12 cellular contexts compared by ENCODE assay signal in genomic region chr12:14910090-14910915, GRCh38. TPM values are rescaled to one million over a fixed set of nuclear protein-coding genes. Genes with fewer than 3 reads are reported as not detected.
DNase-seq lines count a peak whose midpoint lies in the region; ATAC-seq lines count a peak whose summit lies in the region.
"Had no signal": no experiment of that assay in that cellular context is flagged by ENCODE, and none has a peak within 500 bp of the region (broad histone marks: within the 10 kb centered on the region; RNA-seq: fewer than 3 reads in every experiment).

No MANE protein-coding gene starts in this region.

- H3K4me1 ChIP-seq in esophagus (ENCODE audit: control insufficient read depth in 2 of 2, insufficient read depth in 2 of 2, low read length in 1 of 2): peaks cover 0 to 5% of the 10 kb centered on the region in 2 donors

- peak overlapping the region; percentile 93 for H3K27ac Mint-ChIP-seq in activated CD4-positive, alpha-beta T cell treated with anti-CD3 and anti-CD28 coated beads, Interleukin-2, amount 10 ng/mL, durations not matched to agents 24 days and 14 days
- H3K27ac Mint-ChIP-seq in activated T-cell treated with anti-CD3 and anti-CD28 coated beads, Interleukin-2, amount 50 U/mL, for 24 hours: peak overlapping the region; percentile 96

- H3K4me3 Mint-ChIP-seq in activated CD4-positive, alpha-beta T cell treated with anti-CD3 and anti-CD28 coated beads, Interleukin-2, amount 10 ng/mL, durations not matched to agents 24 days and 14 days: peak overlapping the region; percentile 47
- H3K4me3 Mint-ChIP-seq in activated T-cell treated with anti-CD3 and anti-CD28 coated beads, Interleukin-2, amount 50 U/mL, for 24 hours: peak overlapping the region; percentile 55

- H3K27me3 ChIP-seq in esophagus (ENCODE audit: control insufficient read depth in 1 of 2, insufficient read depth in 2 of 2, low read length in 2 of 2): no peaks in the 10 kb centered on the region
- H3K27me3 ChIP-seq: pancreas had no signal

- no peak overlapping the region for H3K4me3 ChIP-seq in esophagus (ENCODE audit: low read depth in 1 of 2, low read length in 2 of 2)
- H3K4me3 ChIP-seq: pancreas had no signal

- peak overlapping the region; percentile 2 to 52 for H3K27ac ChIP-seq in esophagus (ENCODE audit: low read depth in 2 of 2, low read length in 1 of 2)
- H3K27ac ChIP-seq: pancreas had no signal

- no peaks in the 10 kb centered on the region for H3K9me3 ChIP-seq in esophagus (ENCODE audit: control insufficient read depth in 2 of 2, insufficient read depth in 1 of 2, low read depth in 1 of 2, low read length in 1 of 2)
- H3K9me3 ChIP-seq: pancreas had no signal

- H3K27me3 Mint-ChIP-seq in activated CD4-positive, alpha-beta T cell treated with anti-CD3 and anti-CD28 coated beads, Interleukin-2, amount 10 ng/mL, durations not matched to agents 24 days and 14 days: no peaks in the 10 kb centered on the region
- no peaks in the 10 kb centered on the region for H3K27me3 Mint-ChIP-seq in activated T-cell treated with anti-CD3 and anti-CD28 coated beads, Interleukin-2, amount 50 U/mL, for 24 hours

- peaks cover 11% of the 10 kb centered on the region for H3K9me3 Mint-ChIP-seq in activated CD4-positive, alpha-beta T cell treated with anti-CD3 and anti-CD28 coated beads, Interleukin-2, amount 10 ng/mL, durations not matched to agents 24 days and 14 days
- peaks cover 9% of the 10 kb centered on the region for H3K9me3 Mint-ChIP-seq in activated T-cell treated with anti-CD3 and anti-CD28 coated beads, Interleukin-2, amount 50 U/mL, for 24 hours

- H3K4me1 Mint-ChIP-seq in activated CD4-positive, alpha-beta T cell treated with anti-CD3 and anti-CD28 coated beads, Interleukin-2, amount 10 ng/mL, durations not matched to agents 24 days and 14 days: peaks cover 26% of the 10 kb centered on the region
- H3K4me1 Mint-ChIP-seq in activated T-cell treated with anti-CD3 and anti-CD28 coated beads, Interleukin-2, amount 50 U/mL, for 24 hours (ENCODE audit: low read depth): peaks cover 46% of the 10 kb centered on the region

- H3K36me3 Mint-ChIP-seq in activated CD4-positive, alpha-beta T cell treated with anti-CD3 and anti-CD28 coated beads, Interleukin-2, amount 10 ng/mL, durations not matched to agents 24 days and 14 days (ENCODE audit: low read depth): peaks cover 62% of the 10 kb centered on the region
- H3K36me3 Mint-ChIP-seq in activated T-cell treated with anti-CD3 and anti-CD28 coated beads, Interleukin-2, amount 50 U/mL, for 24 hours (ENCODE audit: low read depth): peaks cover 42% of the 10 kb centered on the region

- ATAC-seq in GM19351 (IDR thresholded peaks at IDR 0.05; ENCODE audit: unreplicated experiment) (no peak), GM18498 (IDR thresholded peaks at IDR 0.05; ENCODE audit: unreplicated experiment) (no peak)

- no peak for DNase-seq in activated CD4-positive, alpha-beta T cell treated with anti-CD3 and anti-CD28 coated beads, Interleukin-2, amount 10 ng/mL, durations not matched to agents 24 days and 14 days
- DNase-seq in activated CD4-positive, alpha-beta T cell treated with anti-CD3 and anti-CD28 coated beads for 4 hours: no peak
- DNase-seq in activated T-cell treated with anti-CD3 and anti-CD28 coated beads, Interleukin-2, amount 50 U/mL, for 24 hours: peak; percentile 54
- peak; percentile 12 to 42 for DNase-seq in stimulated activated CD4-positive, alpha-beta T cell treated with anti-CD3 and anti-CD28 coated beads, Interleukin-4, amount 100 ng/mL, for 48 hours (ENCODE audit: low read depth in 2 of 2)
- no peak for DNase-seq in SKM-1 treated with dmso at 0.1 percent for 144 hours (lab: John Stamatoyannopoulos, UW; ENCODE audit: unreplicated experiment)
- DNase-seq: kidney, NCI-H2081 treated with DMSO at 0.1 percent for 48 hours, pancreas had no signal

- no peaks in the 10 kb centered on the region for H3K36me3 ChIP-seq in esophagus (ENCODE audit: control insufficient read depth in 2 of 2, insufficient read depth in 2 of 2, low read length in 1 of 2)

- 72 to 74% methylated on average over 5 of the region's 5 CpGs for WGBS in esophagus, 2 donors

- intact Hi-C loops in activated CD4-positive, alpha-beta T cell treated with anti-CD3 and anti-CD28 coated beads, Interleukin-2, amount 10 ng/mL, durations not matched to agents 24 days and 14 days (cut with micrococcal nuclease): loop anchor here (1.0 to 5.0 kb wide), 5 partner anchors 10 to 136 kb away; partner anchors contain the start of gene ARHGDIB

RNA-seq across cellular contexts. Expression of gene MGP, which starts 24.6 kb away (rescaled TPM):
- total RNA-seq in activated CD4-positive, alpha-beta T cell treated with anti-CD3 and anti-CD28 coated beads, Interleukin-2, amount 10 ng/mL, durations not matched to agents 24 days and 14 days: not detected in 2 replicates
- 10 to 100 TPM; 32.7 to 51.2 TPM for polyA plus RNA-seq in esophagus
- total RNA-seq: G401 had no signal

RNA-seq across cellular contexts. Expression of gene ERP27, which starts 28.0 kb away (rescaled TPM):
- 1.5 and 1.8 TPM in 2 replicates for total RNA-seq in activated CD4-positive, alpha-beta T cell treated with anti-CD3 and anti-CD28 coated beads, Interleukin-2, amount 10 ng/mL, durations not matched to agents 24 days and 14 days
- under 1 TPM; 0.16 to 0.51 TPM for polyA plus RNA-seq in esophagus
- total RNA-seq: G401 had no signal

RNA-seq across cellular contexts. Expression of gene ARHGDIB, which starts 51.1 kb away (rescaled TPM):
- total RNA-seq in activated CD4-positive, alpha-beta T cell treated with anti-CD3 and anti-CD28 coated beads, Interleukin-2, amount 10 ng/mL, durations not matched to agents 24 days and 14 days: 452 TPM in 2 replicates
- polyA plus RNA-seq in esophagus: 10 to 100 TPM; 69.0 to 86.9 TPM
- total RNA-seq: G401 had no signal

Comparison
In these comparisons a context has a peak if more than half of its experiments do, and no peak if none do; other contexts are left out.
1. DNase-seq: peak in activated T-cell treated with anti-CD3 and anti-CD28 coated beads, Interleukin-2, amount 50 U/mL, for 24 hours (single experiment) and stimulated activated CD4-positive, alpha-beta T cell treated with anti-CD3 and anti-CD28 coated beads, Interleukin-4, amount 100 ng/mL, for 48 hours (2 of 2); none in activated CD4-positive, alpha-beta T cell treated with anti-CD3 and anti-CD28 coated beads, Interleukin-2, amount 10 ng/mL, durations not matched to agents 24 days and 14 days (single experiment), activated CD4-positive, alpha-beta T cell treated with anti-CD3 and anti-CD28 coated beads for 4 hours (0 of 2) and SKM-1 treated with dmso at 0.1 percent for 144 hours (single experiment).